In the genomic region with DNA sequence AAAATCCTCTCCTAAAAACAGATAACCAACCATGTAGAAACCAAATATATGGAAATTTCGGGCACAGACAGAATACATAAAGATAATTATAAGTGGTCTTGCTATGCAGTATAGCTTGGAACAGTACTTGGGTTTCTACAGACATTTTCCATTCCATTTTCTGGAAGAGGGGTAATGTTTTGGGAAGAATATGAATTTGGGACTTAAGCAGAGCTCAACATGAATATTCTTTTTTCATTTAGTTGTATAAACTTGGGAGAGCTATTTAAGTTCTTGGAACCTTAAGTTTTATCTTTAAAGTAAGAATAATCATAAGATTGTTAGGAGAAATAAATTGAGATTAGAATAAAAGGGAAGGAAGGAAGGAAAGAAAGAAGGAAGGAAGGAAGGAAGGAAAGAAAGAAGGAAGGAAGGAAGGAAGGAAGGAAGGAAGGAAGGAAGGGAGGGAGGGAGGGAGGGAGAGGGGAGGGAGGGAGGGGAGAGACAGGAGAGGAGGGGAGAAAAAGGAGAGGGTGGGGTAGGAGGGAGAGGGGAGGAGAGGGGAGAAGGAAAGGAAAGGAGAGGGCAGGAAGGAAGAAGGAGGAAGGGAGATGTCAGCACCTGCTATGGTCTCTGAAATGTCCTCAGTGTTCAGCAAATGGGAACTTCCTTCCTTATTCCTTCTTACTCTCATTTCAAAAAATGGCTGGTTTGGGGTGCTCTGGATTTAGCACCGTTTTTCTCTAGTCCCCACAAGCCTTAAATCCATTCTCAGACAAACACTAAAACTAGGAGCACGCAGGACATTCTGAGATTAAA, we compare ENCODE assay signal across 21 cellular contexts.
DNase-seq lines count a peak whose midpoint lies in the region; ATAC-seq, FAIRE-seq and TF ChIP-seq lines count a peak whose summit lies in the region.
"Had no signal": no experiment of that assay in that cellular context is flagged by ENCODE, and none has a peak within 500 bp of the region (broad histone marks: within the 10 kb centered on the region; RNA-seq: fewer than 3 reads in every experiment).

No MANE protein-coding gene starts in this region.

- H2BK20ac ChIP-seq in H1 (ENCODE audit: low read length): no peak overlapping the region

- H3K36me3 Mint-ChIP-seq in activated T-helper 1 cell treated with anti-CD3 and anti-CD28 coated beads, Interleukin-12 subunit alpha, Interleukin-12 subunit beta, Interleukin-2, Interleukin-4 antibody, amounts not matched to agents 30 ng/mL and 10 ng/mL and 1 ng/mL, durations not matched to agents 14 hours and 24 hours and 36 hours (ENCODE audit: low read depth): no peaks in the 10 kb centered on the region
- H3K36me3 Mint-ChIP-seq: CD4-positive, alpha-beta memory T cell had no signal

- TF ChIP-seq RAD21 in HepG2 (CRISPR knock-in tag; IDR thresholded peaks at IDR 0.05) (no peak), H1 (IDR thresholded peaks at IDR 0.05 in 1 of 2, conservative IDR thresholded peaks at IDR 0.05 in 1 of 2; ENCODE audit: low read depth in 2 of 2, low read length in 2 of 2) (no peak)

- in situ Hi-C loops in HepG2 (cut with HindIII; ENCODE audit: extremely low pct_ligation_motif_present, low pct_unique_long_range_greater_than_20kb): no loop called here

- no peak overlapping the region for H3K27ac ChIP-seq in HepG2 (ENCODE audit: extremely low read length, insufficient read depth, low read length)
- no peak overlapping the region for H3K27ac ChIP-seq in right lobe of liver
- no peak overlapping the region for H3K27ac ChIP-seq in H1 (ENCODE audit: low read depth, low read length)
- peak overlapping the region; percentile 75 to 90 (median 85) for H3K27ac ChIP-seq in thyroid gland
- no peak overlapping the region for H3K27ac ChIP-seq in heart right ventricle
- H3K27ac ChIP-seq: 22Rv1 had no signal

- H3K9me3 Mint-ChIP-seq in activated T-helper 1 cell treated with anti-CD3 and anti-CD28 coated beads, Interleukin-12 subunit alpha, Interleukin-12 subunit beta, Interleukin-2, Interleukin-4 antibody, amounts not matched to agents 30 ng/mL and 10 ng/mL and 1 ng/mL, durations not matched to agents 14 hours and 24 hours and 36 hours: no peaks in the 10 kb centered on the region

- no peaks in the 10 kb centered on the region for H3K4me1 ChIP-seq in HepG2 (ENCODE audit: insufficient read depth, low read length)
- no peaks in the 10 kb centered on the region for H3K4me1 ChIP-seq in right lobe of liver
- no peaks in the 10 kb centered on the region for H3K4me1 ChIP-seq in H1 (replicated peaks in 1 of 4; ENCODE audit: control insufficient read depth in 3 of 4, insufficient read depth in 4 of 4, low read length in 3 of 4)
- peaks cover 42 to 45% of the 10 kb centered on the region in 2 donors for H3K4me1 ChIP-seq in thyroid gland
- H3K4me1 ChIP-seq in heart right ventricle: peaks cover 0 to 14% (median 0%) of the 10 kb centered on the region in 9 donors

- no peak overlapping the region for H2BK120ac ChIP-seq in H1 (replicated peaks; ENCODE audit: low read depth, low read length)

- H3K79me2 ChIP-seq in HepG2 (ENCODE audit: insufficient read depth, low read length) (no peaks in the 10 kb centered on the region), H1 (ENCODE audit: control insufficient read depth in 1 of 2, insufficient read depth in 2 of 2, low read length in 2 of 2) (no peaks in the 10 kb centered on the region)

- no peaks in the 10 kb centered on the region; the same call in 1 of the 2 replicates for H3K23me2 ChIP-seq in H1 (ENCODE audit: low read depth, low read length)

- H2AFZ ChIP-seq in HepG2 (ENCODE audit: low read length) (no peak overlapping the region), H1 (ENCODE audit: low read length) (0 out of 2 replicates have a peak overlapping the region, but pooled peaks have one; percentile 44)

- DNase-seq in HepG2 (ENCODE audit: low spot score): no peak
- no peak for DNase-seq in right lobe of liver
- DNase-seq in activated T-helper 1 cell treated with anti-CD3 and anti-CD28 coated beads, Interleukin-12 subunit alpha, Interleukin-12 subunit beta, Interleukin-2, Interleukin-4 antibody, amounts not matched to agents 30 ng/mL and 10 ng/mL and 1 ng/mL, durations not matched to agents 14 hours and 24 hours and 36 hours (ENCODE audit: low spot score): no peak
- DNase-seq in H1 (ENCODE audit: low read depth in 1 of 2, low spot score in 2 of 2): no peak
- no peak for DNase-seq in thyroid gland
- DNase-seq in heart right ventricle: no peak
- DNase-seq in dedifferentiated amniotic fluid mesenchymal stem cell (ENCODE audit: extremely low spot score): no peak
- DNase-seq: ACHN; C1 segment of cervical spinal cord; CD4-positive, alpha-beta memory T cell; COR-L47; DMS153; GF-D8; GOT3; H7; HCEC 1CT had no signal

- H3K36me3 ChIP-seq in HepG2 (replicated peaks in 1 of 2; ENCODE audit: control insufficient read depth in 1 of 2, insufficient read depth in 2 of 2, low read length in 2 of 2) (no peaks in the 10 kb centered on the region), right lobe of liver (no peaks in the 10 kb centered on the region), H1 (ENCODE audit: control insufficient read depth in 2 of 4, insufficient read depth in 4 of 4, low read length in 3 of 4) (no peaks in the 10 kb centered on the region), thyroid gland (no peaks in the 10 kb centered on the region), heart right ventricle (no peaks in the 10 kb centered on the region)

- no peak overlapping the region for H4K5ac ChIP-seq in H1 (ENCODE audit: insufficient read length, low read depth, low read length)

- no peak overlapping the region for H3K14ac ChIP-seq in H1 (ENCODE audit: insufficient read length)

- H3K4ac ChIP-seq in H1 (replicated peaks; ENCODE audit: insufficient read length, low read depth, low read length): no peak overlapping the region

- TF ChIP-seq POLR2A in HepG2 (IDR thresholded peaks at IDR 0.05; ENCODE audit: insufficient read depth in 1 of 2, low read depth in 2 of 2, low read length in 2 of 2): no peak
- TF ChIP-seq POLR2A in right lobe of liver (IDR thresholded peaks at IDR 0.05): no peak
- TF ChIP-seq POLR2A in H1 (IDR thresholded peaks at IDR 0.05; ENCODE audit: control extremely low read depth in 1 of 2, low read depth in 2 of 2, low read length in 2 of 2): no peak
- no peak for TF ChIP-seq POLR2A in thyroid gland (IDR thresholded peaks at IDR 0.05)

- H3K9me3 ChIP-seq in HepG2 (ENCODE audit: low read length) (no peaks in the 10 kb centered on the region), right lobe of liver (no peaks in the 10 kb centered on the region), H1 (ENCODE audit: insufficient read depth in 2 of 2, low read depth in 1 of 2, low read length in 1 of 2) (no peaks in the 10 kb centered on the region), thyroid gland (no peaks in the 10 kb centered on the region), heart right ventricle (no peaks in the 10 kb centered on the region)

- 0% methylated on average over 3 of the region's 3 CpGs for WGBS in HepG2 (ENCODE audit: low lambda C conversion rate)
- WGBS in right lobe of liver (ENCODE audit: insufficient coverage, low coverage, low lambda C conversion rate, missing lambda C conversion rate): 63% methylated on average over 3 of the region's 3 CpGs
- 81% methylated on average over 3 of the region's 3 CpGs; no CpG with 5 or more reads in 1 of the 2 experiments for WGBS in H1 (ENCODE audit: extremely low coverage in 1 of 2, insufficient coverage in 1 of 2, insufficient read length in 1 of 2, insufficient replicate concordance in 2 of 2, low coverage in 1 of 2, low lambda C conversion rate in 2 of 2, missing lambda C conversion rate in 1 of 2), 2 experiments
- 64 to 75% methylated on average over 3 of the region's 3 CpGs for WGBS in thyroid gland, 2 donors
- WGBS in heart right ventricle, 2 donors: 80 to 85% methylated on average over 3 of the region's 3 CpGs

- peak overlapping the region; percentile 50 for H3K27ac Mint-ChIP-seq in activated T-helper 1 cell treated with anti-CD3 and anti-CD28 coated beads, Interleukin-12 subunit alpha, Interleukin-12 subunit beta, Interleukin-2, Interleukin-4 antibody, amounts not matched to agents 30 ng/mL and 10 ng/mL and 1 ng/mL, durations not matched to agents 14 hours and 24 hours and 36 hours
- H3K27ac Mint-ChIP-seq: CD4-positive, alpha-beta memory T cell had no signal

- H3K4me3 ChIP-seq in HepG2 (replicated peaks in 1 of 3; ENCODE audit: insufficient read depth in 1 of 3, low read depth in 2 of 3, low read length in 3 of 3) (no peak overlapping the region), right lobe of liver (no peak overlapping the region), H1 (ENCODE audit: extremely low read depth in 1 of 4, insufficient read depth in 2 of 4, low read depth in 3 of 4, low read length in 4 of 4) (no peak overlapping the region), thyroid gland (replicated peaks in 1 of 3) (no peak overlapping the region), heart right ventricle (no peak overlapping the region)

- POLR2A ChIA-PET in HepG2 (lab: Yijun Ruan, JAX) (no interaction called here), H1 (lab: Charles Lee; ENCODE audit: partially characterized antibody) (no interaction called here)

- no peak overlapping the region for H2BK12ac ChIP-seq in H1 (ENCODE audit: low read depth, low read length)

- H3K79me1 ChIP-seq in H1 (ENCODE audit: low read depth, low read length): no peaks in the 10 kb centered on the region

- no peak overlapping the region for H2AK5ac ChIP-seq in H1 (ENCODE audit: low read depth, low read length)

- H2BK15ac ChIP-seq in H1 (ENCODE audit: low read length): no peak overlapping the region

- no peaks in the 10 kb centered on the region for H3K4me1 Mint-ChIP-seq in activated T-helper 1 cell treated with anti-CD3 and anti-CD28 coated beads, Interleukin-12 subunit alpha, Interleukin-12 subunit beta, Interleukin-2, Interleukin-4 antibody, amounts not matched to agents 30 ng/mL and 10 ng/mL and 1 ng/mL, durations not matched to agents 14 hours and 24 hours and 36 hours (ENCODE audit: low read depth)

- H4K91ac ChIP-seq in H1 (replicated peaks; ENCODE audit: insufficient read length, low read length): no peak overlapping the region

- no peak for TF ChIP-seq CTCF in HepG2 (CRISPR knock-in tag; IDR thresholded peaks at IDR 0.05)
- no peak for TF ChIP-seq CTCF in right lobe of liver (IDR thresholded peaks at IDR 0.05)
- no peak for TF ChIP-seq CTCF in H1 (IDR thresholded peaks at IDR 0.05; ENCODE audit: control extremely low read depth in 1 of 3, insufficient read depth in 1 of 3, low read depth in 1 of 3, low read length in 3 of 3)
- TF ChIP-seq CTCF in thyroid gland (IDR thresholded peaks at IDR 0.05): no peak
- no peak for TF ChIP-seq CTCF in heart right ventricle (IDR thresholded peaks at IDR 0.05)

- no peak overlapping the region for H3K23ac ChIP-seq in H1 (ENCODE audit: insufficient read length)

- no peak overlapping the region for H3K56ac ChIP-seq in H1 (replicated peaks; ENCODE audit: insufficient read length, low read depth, low read length)

- no peak overlapping the region for H3K18ac ChIP-seq in H1 (ENCODE audit: extremely low read depth, low read length)

- no peak for TF ChIP-seq EP300 in HepG2 (IDR thresholded peaks at IDR 0.05; ENCODE audit: low read depth in 2 of 2, low read length in 2 of 2)
- no peak for TF ChIP-seq EP300 in HepG2 (CRISPR knock-in tag; IDR thresholded peaks at IDR 0.05; ENCODE audit: borderline replicate concordance)
- TF ChIP-seq EP300 in H1 (IDR thresholded peaks at IDR 0.05; ENCODE audit: borderline replicate concordance in 1 of 2, low read depth in 2 of 2, low read length in 2 of 2): no peak

- BruUV-seq in HepG2 (replicated peaks; lab: Mats Ljungman, UMichigan): no TSS peak

- H3K27me3 Mint-ChIP-seq in activated T-helper 1 cell treated with anti-CD3 and anti-CD28 coated beads, Interleukin-12 subunit alpha, Interleukin-12 subunit beta, Interleukin-2, Interleukin-4 antibody, amounts not matched to agents 30 ng/mL and 10 ng/mL and 1 ng/mL, durations not matched to agents 14 hours and 24 hours and 36 hours (ENCODE audit: insufficient read depth): peaks cover 40% of the 10 kb centered on the region

- H3K27me3 ChIP-seq in HepG2 (ENCODE audit: control insufficient read depth in 1 of 2, insufficient read depth in 2 of 2, low read length in 2 of 2) (peaks cover 0 to 37% of the 10 kb centered on the region in 2 experiments; a peak in 4 of 5 replicates), right lobe of liver (no peaks in the 10 kb centered on the region), H1 (replicated peaks in 1 of 4; ENCODE audit: control insufficient read depth in 3 of 4, extremely low read depth in 1 of 4, insufficient read depth in 3 of 4, low read length in 3 of 4) (no peaks in the 10 kb centered on the region), thyroid gland (no peaks in the 10 kb centered on the region), heart right ventricle (no peaks in the 10 kb centered on the region)

- H4K20me1 ChIP-seq in HepG2 (ENCODE audit: insufficient read depth, low read length) (no peaks in the 10 kb centered on the region), H1 (replicated peaks in 1 of 2; ENCODE audit: control insufficient read depth in 1 of 2, insufficient read depth in 2 of 2, low read length in 2 of 2) (no peaks in the 10 kb centered on the region)

- no peak overlapping the region for H4K8ac ChIP-seq in H1 (ENCODE audit: extremely low read depth, insufficient read depth, low read length)

- no peak for ATAC-seq in HepG2
- ATAC-seq in right lobe of liver: no peak
- no peak for ATAC-seq in GM19397 (IDR thresholded peaks at IDR 0.05; ENCODE audit: unreplicated experiment)
- no peak for ATAC-seq in heart right ventricle

- FAIRE-seq in HepG2 (lab: Jason Lieb, UNC) (no peak), H1 (lab: Jason Lieb, UNC) (no peak)
- FAIRE-seq: A204.1, GM12891, GM18507 had no signal

- no peak overlapping the region for H3K9ac ChIP-seq in HepG2 (ENCODE audit: insufficient read depth, low read depth, low read length)
- H3K9ac ChIP-seq in H1 (replicated peaks in 1 of 4; ENCODE audit: extremely low read depth in 1 of 4, low read depth in 3 of 4, low read length in 3 of 4): no peak overlapping the region

- H3K4me3 Mint-ChIP-seq in activated T-helper 1 cell treated with anti-CD3 and anti-CD28 coated beads, Interleukin-12 subunit alpha, Interleukin-12 subunit beta, Interleukin-2, Interleukin-4 antibody, amounts not matched to agents 30 ng/mL and 10 ng/mL and 1 ng/mL, durations not matched to agents 14 hours and 24 hours and 36 hours: no peak overlapping the region
- H3K4me3 Mint-ChIP-seq: CD4-positive, alpha-beta memory T cell had no signal

- CTCF ChIA-PET in HepG2 (lab: Yijun Ruan, JAX; ENCODE audit: low intra/inter-chr PET ratio, low total read pairs): no interaction called here
- CTCF ChIA-PET in H1 (lab: Charles Lee; ENCODE audit: partially characterized antibody): no interaction called here

- intact Hi-C loops in HepG2 (cut with micrococcal nuclease; ENCODE audit: unreplicated experiment): no loop called here
- intact Hi-C loops in right lobe of liver (cut with DNase I): no loop called here
- intact Hi-C loops in activated T-helper 1 cell treated with anti-CD3 and anti-CD28 coated beads, Interleukin-12 subunit alpha, Interleukin-12 subunit beta, Interleukin-2, Interleukin-4 antibody, amounts not matched to agents 30 ng/mL and 10 ng/mL and 1 ng/mL, durations not matched to agents 14 hours and 24 hours and 36 hours (cut with micrococcal nuclease): no loop called here
- intact Hi-C loops in thyroid gland (cut with DNase I): no loop called here
- intact Hi-C loops in heart right ventricle (cut with DNase I): no loop called here

- H3K4me2 ChIP-seq in HepG2 (ENCODE audit: low read depth, low read length): no peak overlapping the region
- no peak overlapping the region for H3K4me2 ChIP-seq in H1 (ENCODE audit: insufficient read depth in 1 of 2, low read depth in 2 of 2, low read length in 2 of 2)

- H2BK5ac ChIP-seq in H1 (ENCODE audit: low read depth, low read length): no peak overlapping the region

Comparison
In these comparisons a context has a peak if more than half of its experiments do, and no peak if none do; other contexts are left out.
1. H3K27ac ChIP-seq: peak in thyroid gland (3 of 3); none in HepG2 (single experiment), right lobe of liver (0 of 3), H1 (single experiment) and heart right ventricle (0 of 10).